Comparison of ENCODE assay signal across 22 cellular contexts in genomic region chr17:63657776-63658175, GRCh38.
"Had no signal": no experiment of that assay in that cellular context is flagged by ENCODE, and none has a peak within 500 bp of the region (broad histone marks: within the 10 kb centered on the region; RNA-seq: fewer than 3 reads in every experiment).

No MANE protein-coding gene starts in this region.

- H3K9me3 Mint-ChIP-seq: effector memory CD8-positive, alpha-beta T cell; memory B cell; nephron; neural progenitor cell; stimulated activated naive CD8-positive, alpha-beta T cell treated with anti-CD3 and anti-CD28 coated beads, Interleukin-15, amount 100 ng/mL, for 72 hours; type B pancreatic cell had no signal

- H3K27ac Mint-ChIP-seq: nephron, neural progenitor cell, progenitor cell of endocrine pancreas, type B pancreatic cell had no signal

- H3K9me3 ChIP-seq: ovary, right lobe of liver, suprapubic skin had no signal

- H3K4me3 ChIP-seq: lung, neural progenitor cell, ovary, right lobe of liver, suprapubic skin had no signal

- H3K4me1 ChIP-seq: neural progenitor cell, right lobe of liver, suprapubic skin had no signal

- H3K36me3 ChIP-seq: neural progenitor cell, ovary had no signal

- H3K4me3 Mint-ChIP-seq: effector memory CD8-positive, alpha-beta T cell; memory B cell; naive thymus-derived CD4-positive, alpha-beta T cell; nephron; neural progenitor cell; stimulated activated naive CD8-positive, alpha-beta T cell treated with anti-CD3 and anti-CD28 coated beads, Interleukin-15, amount 100 ng/mL, for 72 hours; type B pancreatic cell had no signal

- H3K27me3 ChIP-seq: neural progenitor cell, ovary, right lobe of liver, suprapubic skin had no signal

- DNase-seq: cerebellar nuclear complex; cortex of kidney; effector memory CD8-positive, alpha-beta T cell; erythroblast; head of caudate nucleus; midbrain; naive thymus-derived CD4-positive, alpha-beta T cell; ovary; right lobe of liver; small intestine; stimulated activated CD4-positive, alpha-beta T cell treated with anti-CD3 and anti-CD28 coated beads, Interleukin-15, amount 100 ng/mL, for 24 hours; stimulated activated CD4-positive, alpha-beta T cell treated with anti-CD3 and anti-CD28 coated beads, Interleukin-2, amount 100 ng/mL, for 48 hours; stimulated activated naive CD4-positive, alpha-beta T cell; stimulated activated naive CD8-positive, alpha-beta T cell treated with anti-CD3 and anti-CD28 coated beads, Interleukin-15, amount 100 ng/mL, for 72 hours had no signal

- ATAC-seq: effector memory CD8-positive, alpha-beta T cell; left lobe of liver; naive thymus-derived CD4-positive, alpha-beta T cell; right lobe of liver; stimulated activated naive CD8-positive, alpha-beta T cell treated with anti-CD3 and anti-CD28 coated beads, Interleukin-15, amount 100 ng/mL, for 72 hours had no signal

- H3K27me3 Mint-ChIP-seq: effector memory CD8-positive, alpha-beta T cell; memory B cell; naive thymus-derived CD4-positive, alpha-beta T cell; progenitor cell of endocrine pancreas; stimulated activated naive CD8-positive, alpha-beta T cell treated with anti-CD3 and anti-CD28 coated beads, Interleukin-15, amount 100 ng/mL, for 72 hours; type B pancreatic cell had no signal

- H3K27ac ChIP-seq: neural progenitor cell, ovary, right lobe of liver, suprapubic skin had no signal

- H3K4me1 Mint-ChIP-seq: nephron; stimulated activated naive CD8-positive, alpha-beta T cell treated with anti-CD3 and anti-CD28 coated beads, Interleukin-15, amount 100 ng/mL, for 72 hours had no signal
